ENCODE assay signal across 1 cellular context in genomic region chr12:101459642-101460346, GRCh38.
TF ChIP-seq lines count a peak whose summit lies in the region.

No MANE protein-coding gene starts in this region.

TF ChIP-seq in A549, 52 proteins besides CTCF, POLR2A, EP300 and RAD21 (continued from another document):
- TF ChIP-seq USF2 (IDR thresholded peaks at IDR 0.05) (no peak), CBX2 (IDR thresholded peaks at IDR 0.05; ENCODE audit: borderline replicate concordance, low read depth) (no peak), BHLHE40 (IDR thresholded peaks at IDR 0.05; ENCODE audit: low read depth, low read length) (no peak), JUNB (IDR thresholded peaks at IDR 0.05) (peak; percentile 56; the same call in 1 of the 2 replicates), FOSB (CRISPR knock-in tag; IDR thresholded peaks at IDR 0.05) (no peak), ELK1 (IDR thresholded peaks at IDR 0.05; ENCODE audit: low read depth, low read length) (no peak), ATOH8 (CRISPR knock-in tag; IDR thresholded peaks at IDR 0.05; ENCODE audit: low read depth) (no peak), ZNF302 (CRISPR knock-in tag; IDR thresholded peaks at IDR 0.05) (no peak), HDAC2 (IDR thresholded peaks at IDR 0.05) (no peak), JUN (IDR thresholded peaks at IDR 0.05) (peak in 1 of 2 experiments; percentile 63; a peak in 1 of 5 replicates), E2F6 (IDR thresholded peaks at IDR 0.05; ENCODE audit: borderline replicate concordance, low read depth) (no peak), ZSCAN20 (CRISPR knock-in tag; IDR thresholded peaks at IDR 0.05) (peak; percentile 63; the same call in 1 of the 2 replicates), SREBF2 (IDR thresholded peaks at IDR 0.05) (no peak; the same call in 1 of the 2 replicates), POLR2AphosphoS2 (conservative IDR thresholded peaks at IDR 0.05; ENCODE audit: low read length) (no peak), HEYL (CRISPR knock-in tag; IDR thresholded peaks at IDR 0.05) (no peak), HMGXB4 (CRISPR knock-in tag; IDR thresholded peaks at IDR 0.05; ENCODE audit: borderline replicate concordance) (no peak), NR3C1 (IDR thresholded peaks at IDR 0.05) (no peak), ZC3H11A (IDR thresholded peaks at IDR 0.05) (no peak), HES2 (IDR thresholded peaks at IDR 0.05) (no peak), TP53 (CRISPR knock-in tag; IDR thresholded peaks at IDR 0.05) (no peak), PHF8 (IDR thresholded peaks at IDR 0.05; ENCODE audit: borderline replicate concordance, low read depth) (no peak), REST (IDR thresholded peaks at IDR 0.05) (no peak)
